17 cellular contexts compared by ENCODE assay signal in the genomic region with DNA sequence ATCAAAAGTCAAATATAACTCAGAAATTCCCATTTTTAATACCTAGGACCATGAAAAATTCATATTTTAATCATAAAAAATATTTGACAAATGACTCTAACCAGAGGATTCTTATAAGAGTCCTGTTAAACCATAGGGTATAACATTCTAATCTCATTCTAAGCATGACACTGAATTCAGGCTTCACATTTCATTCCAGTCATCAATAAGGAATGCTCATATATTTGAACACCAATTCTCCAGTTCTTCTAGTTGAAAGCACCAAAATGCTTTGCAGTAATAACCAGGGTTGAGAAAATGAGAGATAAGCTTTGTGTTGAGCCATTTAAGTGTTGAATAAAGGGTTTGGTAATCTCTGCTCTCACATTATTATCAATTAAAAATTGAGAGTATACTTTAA.
DNase-seq lines count a peak whose midpoint lies in the region; ATAC-seq and TF ChIP-seq lines count a peak whose summit lies in the region.
"Had no signal": no experiment of that assay in that cellular context is flagged by ENCODE, and none has a peak within 500 bp of the region (broad histone marks: within the 10 kb centered on the region; RNA-seq: fewer than 3 reads in every experiment).

No MANE protein-coding gene starts in this region.

- in situ Hi-C loops in gastrocnemius medialis (cut with MboI; ENCODE audit: low sequenced_read_pairs in 4 of 4), result no loop called here

- peak; percentile 65 for DNase-seq in EH (ENCODE audit: low read depth)
- DNase-seq in M059J (ENCODE audit: low read depth), result peak; percentile 21
- DNase-seq in choroid plexus epithelial cell (ENCODE audit: low read depth), result peak; percentile 69
- DNase-seq in retinal pigment epithelial cell (ENCODE audit: low read depth), result peak; percentile 5
- DNase-seq in gastrocnemius medialis, result no peak
- no peak for DNase-seq in anterior cingulate cortex (lab: John Stamatoyannopoulos, UW)
- DNase-seq: activated CD8-positive, alpha-beta T cell treated with anti-CD3 and anti-CD28 coated beads, Interleukin-2, amount 10 ng/mL, durations not matched to agents 7 days and 5 days; activated T-cell treated with anti-CD3 and anti-CD28 coated beads, Interleukin-2, amount 50 U/mL, for 48 hours; BE2C; dermis blood vessel endothelial cell; NCI-H187 treated with DMSO at 0.1 percent for 48 hours; NCI-H345; nucleus accumbens; retina had no signal

- no peaks in the 10 kb centered on the region for H3K9me3 ChIP-seq in gastrocnemius medialis
- H3K9me3 ChIP-seq: BE2C had no signal

- H3K27me3 ChIP-seq in gastrocnemius medialis, result no peaks in the 10 kb centered on the region
- H3K27me3 ChIP-seq: BE2C had no signal

- intact Hi-C loops in gastrocnemius medialis (cut with DNase I; ENCODE audit: low total_unique reads), result no loop called here

- peaks cover 12% of the 10 kb centered on the region in 2 donors for H3K4me1 ChIP-seq in gastrocnemius medialis
- H3K4me1 ChIP-seq: BE2C had no signal

- H3K36me3 ChIP-seq in gastrocnemius medialis, result peaks cover 0 to 21% of the 10 kb centered on the region in 2 donors

- TF ChIP-seq CTCF in choroid plexus epithelial cell (conservative IDR thresholded peaks at IDR 0.05; ENCODE audit: low read depth, low read length), result no peak
- TF ChIP-seq CTCF in retinal pigment epithelial cell (conservative IDR thresholded peaks at IDR 0.05; ENCODE audit: low read depth, low read length), result no peak
- no peak for TF ChIP-seq CTCF in gastrocnemius medialis (IDR thresholded peaks at IDR 0.05 in 4 of 5, conservative IDR thresholded peaks at IDR 0.05 in 1 of 5)

- ATAC-seq in gastrocnemius medialis, result no peak
- ATAC-seq in GM18520 (IDR thresholded peaks at IDR 0.05; ENCODE audit: unreplicated experiment), result no peak
- ATAC-seq: activated CD8-positive, alpha-beta T cell treated with anti-CD3 and anti-CD28 coated beads, Interleukin-2, amount 10 ng/mL, durations not matched to agents 7 days and 5 days; Panc1; WTC11 had no signal

- no peak overlapping the region for H3K27ac ChIP-seq in gastrocnemius medialis

- TF ChIP-seq POLR2A in gastrocnemius medialis (IDR thresholded peaks at IDR 0.05), result no peak

- H3K4me3 ChIP-seq in choroid plexus epithelial cell (ENCODE audit: low read depth, low read length) (no peak overlapping the region), retinal pigment epithelial cell (ENCODE audit: low read length) (no peak overlapping the region), gastrocnemius medialis (no peak overlapping the region)

Comparison
In these comparisons a context has a peak if more than half of its experiments do, and no peak if none do; other contexts are left out.
1. DNase-seq: peak in EH (single experiment), M059J (single experiment), choroid plexus epithelial cell (single experiment) and retinal pigment epithelial cell (single experiment); none in gastrocnemius medialis (0 of 2) and anterior cingulate cortex (0 of 58).